In genomic region chr4:87555751-87556619, GRCh38 we compare ENCODE assay signal across 1 cellular context.
TF ChIP-seq lines count a peak whose summit lies in the region.

No MANE protein-coding gene starts in this region.

TF ChIP-seq in GM23338, 12 proteins besides CTCF, POLR2A, EP300 and RAD21 (continued from another document):
- no peak for TF ChIP-seq ZNF462 (CRISPR knock-in tag; IDR thresholded peaks at IDR 0.05)
- no peak for TF ChIP-seq JUNB (IDR thresholded peaks at IDR 0.05; ENCODE audit: unreplicated experiment)
- no peak for TF ChIP-seq NANOG (IDR thresholded peaks at IDR 0.05; ENCODE audit: borderline replicate concordance)
- no peak for TF ChIP-seq CREB1 (CRISPR knock-in tag; IDR thresholded peaks at IDR 0.05; ENCODE audit: low read depth)
- TF ChIP-seq ZNF331 (CRISPR knock-in tag; IDR thresholded peaks at IDR 0.05; ENCODE audit: low read depth) = no peak
- TF ChIP-seq ETS1 (IDR thresholded peaks at IDR 0.05) = no peak
- TF ChIP-seq ZNF114 (CRISPR knock-in tag; IDR thresholded peaks at IDR 0.05) = no peak
TF ChIP-seq in GM23338: peak in this region for 0.
